ENCODE assay signal across 30 cellular contexts in genomic region chrX:21150208-21150607, GRCh38.
"Had no signal": no experiment of that assay in that cellular context is flagged by ENCODE, and none has a peak within 500 bp of the region (broad histone marks: within the 10 kb centered on the region; RNA-seq: fewer than 3 reads in every experiment).

No MANE protein-coding gene starts in this region.

- H3K27me3 ChIP-seq: ascending aorta, body of pancreas, brain microvascular endothelial cell had no signal

- H3K4me3 ChIP-seq: ascending aorta, body of pancreas, breast epithelium had no signal

- H3K36me3 ChIP-seq: ascending aorta, brain microvascular endothelial cell, breast epithelium had no signal

- H3K4me1 ChIP-seq: ascending aorta, body of pancreas, breast epithelium had no signal

- ATAC-seq: activated CD8-positive, alpha-beta memory T cell treated with anti-CD3 and anti-CD28 coated beads, Interleukin-2, amount 10 ng/mL, durations not matched to agents 7 days and 5 days; activated CD8-positive, alpha-beta T cell treated with anti-CD3 and anti-CD28 coated beads, Interleukin-2, amount 10 ng/mL, durations not matched to agents 7 days and 5 days; activated naive CD8-positive, alpha-beta T cell treated with anti-CD3 and anti-CD28 coated beads, Interleukin-2, amount 50 U/mL, for 24 hours; body of pancreas had no signal

- FAIRE-seq: TTC549 had no signal

- DNase-seq: activated B cell treated with CpG ODN at 0.5 μM for 24 hours; activated CD4-positive, alpha-beta memory T cell treated with anti-CD3 and anti-CD28 coated beads, Interleukin-2, amount 10 ng/mL, durations not matched to agents 7 days and 5 days; activated CD4-positive, alpha-beta T cell treated with anti-CD3 and anti-CD28 coated beads for 4 hours; activated CD4-positive, alpha-beta T cell treated with anti-CD3 and anti-CD28 coated beads, Interleukin-2, amount 10 ng/mL, durations not matched to agents 7 days and 5 days; activated CD4-positive, alpha-beta T cell treated with anti-CD3 and anti-CD28 coated beads, Interleukin-2, amount 50 U/mL, for 48 hours; activated CD4-positive, CD25-positive, alpha-beta regulatory T cell treated with anti-CD3 and anti-CD28 coated beads, Interleukin-2, amount 50 U/mL, for 72 hours; activated CD8-positive, alpha-beta memory T cell treated with anti-CD3 and anti-CD28 coated beads for 24 hours; activated CD8-positive, alpha-beta memory T cell treated with anti-CD3 and anti-CD28 coated beads, Interleukin-2, amount 10 ng/mL, durations not matched to agents 7 days and 5 days; activated CD8-positive, alpha-beta memory T cell treated with anti-CD3 and anti-CD28 coated beads, Interleukin-2, amount 50 U/mL, for 48 hours; activated CD8-positive, alpha-beta T cell treated with anti-CD3 and anti-CD28 coated beads, Interleukin-2, amount 10 ng/mL, durations not matched to agents 7 days and 5 days; activated effector memory CD4-positive, alpha-beta T cell treated with Interleukin-2 at 50 U/mL for 16 hours; activated gamma-delta T cell; activated naive CD4-positive, alpha-beta T cell treated with anti-CD3 and anti-CD28 coated beads, Interleukin-2, amount 10 ng/mL, durations not matched to agents 7 days and 5 days; activated naive CD4-positive, alpha-beta T cell treated with Interleukin-2 at 50 U/mL for 16 hours; activated naive CD8-positive, alpha-beta T cell treated with anti-CD3 and anti-CD28 coated beads, Interleukin-2, amount 10 ng/mL, durations not matched to agents 7 days and 5 days; activated naive CD8-positive, alpha-beta T cell treated with anti-CD3 and anti-CD28 coated beads, Interleukin-2, amount 50 U/mL, for 24 hours; activated T-cell treated with anti-CD3 and anti-CD28 coated beads, Interleukin-2, amount 50 U/mL, for 24 hours; activated T-cell treated with anti-CD3 and anti-CD28 coated beads, Interleukin-2, amount 50 U/mL, for 48 hours; amygdala; anterior cingulate cortex; body of pancreas; brain microvascular endothelial cell; central memory CD4-positive, alpha-beta T cell; T-helper 1 cell; T-helper 2 cell; T-helper 9 cell had no signal

- H3K27ac ChIP-seq: ascending aorta, body of pancreas, brain microvascular endothelial cell, breast epithelium, VCaP had no signal

- H3K9me3 ChIP-seq: ascending aorta, body of pancreas had no signal
